Comparison of ENCODE assay signal across 8 cellular contexts in the genomic region with DNA sequence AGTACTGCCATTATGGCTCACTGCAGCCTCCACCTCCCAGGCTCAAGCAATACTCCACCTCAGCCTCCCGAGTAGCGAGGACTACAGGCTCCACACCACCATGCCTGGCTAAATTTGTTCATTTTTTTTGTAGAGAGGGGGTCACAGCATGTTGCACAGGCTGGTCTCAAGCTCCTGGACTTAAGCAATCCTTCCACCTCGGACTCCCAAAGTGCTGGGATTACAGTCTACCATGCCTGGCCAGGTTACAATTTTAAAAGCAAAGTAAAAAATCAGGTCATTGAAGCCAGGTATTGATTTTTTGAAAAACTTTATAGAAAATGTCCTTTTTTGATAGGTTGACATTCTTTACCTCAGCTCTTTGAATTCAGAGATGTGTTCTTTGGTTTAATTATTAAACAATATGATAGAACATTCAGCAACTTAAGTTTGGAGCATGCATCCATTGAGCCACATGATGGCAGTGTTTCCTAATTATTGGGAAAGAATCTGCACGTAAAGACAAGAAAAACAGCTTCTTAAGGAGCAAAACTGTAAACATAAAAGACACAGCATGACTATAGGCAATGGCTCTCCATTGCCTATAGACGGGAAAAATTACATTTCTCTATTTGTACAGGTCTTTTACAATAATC. TPM values are rescaled to one million over a fixed set of nuclear protein-coding genes. Genes with fewer than 3 reads are reported as not detected.
DNase-seq lines count a peak whose midpoint lies in the region; ATAC-seq and TF ChIP-seq lines count a peak whose summit lies in the region.

No MANE protein-coding gene starts in this region.

- POLR2A ChIA-PET in OCI-LY7 (lab: Charles Lee): interaction anchor here (0.6 to 1.2 kb wide), 3 partner anchors 10 to 301 kb away, joined by 3 to 5 read pairs (median 3); a partner anchor contains a TSS

- H3K27ac Mint-ChIP-seq in brain: peak overlapping the region; percentile 14 to 87 (median 77)

- H3K4me1 ChIP-seq in HUES64 (ENCODE audit: insufficient read depth, low read length): peaks cover 8% of the 10 kb centered on the region; the same call in 1 of the 2 replicates
- peaks cover 19% of the 10 kb centered on the region for H3K4me1 ChIP-seq in OCI-LY7 (ENCODE audit: insufficient read depth, low read length, poor library complexity, severe bottlenecking)
- H3K4me1 ChIP-seq in hepatocyte (ENCODE audit: insufficient read depth): peaks cover 19% of the 10 kb centered on the region
- H3K4me1 ChIP-seq in skeletal muscle satellite cell (ENCODE audit: control insufficient read depth, insufficient read depth, low read length): peaks cover 13% of the 10 kb centered on the region

- TF ChIP-seq CTCF in OCI-LY7 (conservative IDR thresholded peaks at IDR 0.05; ENCODE audit: low read length) (peak; percentile 98), brain (conservative IDR thresholded peaks at IDR 0.05) (peak; percentile 90 to 93), hepatocyte (IDR thresholded peaks at IDR 0.05; ENCODE audit: poor library complexity) (peak; percentile 90)

- BruUV-seq in OCI-LY7 (replicated peaks; lab: Mats Ljungman, UMichigan): no TSS peak

- H3K4me1 Mint-ChIP-seq in brain: peaks cover 53% of the 10 kb centered on the region

- H3K36me3 ChIP-seq in HUES64 (ENCODE audit: insufficient read depth, low read length) (no peaks in the 10 kb centered on the region), OCI-LY7 (ENCODE audit: insufficient read depth, low read length) (no peaks in the 10 kb centered on the region), hepatocyte (replicated peaks; ENCODE audit: insufficient read depth, low read depth) (no peaks in the 10 kb centered on the region), skeletal muscle satellite cell (ENCODE audit: insufficient read depth, low read length) (no peaks in the 10 kb centered on the region)

- H3K9ac ChIP-seq in HUES64 (ENCODE audit: low read depth, low read length): no peak overlapping the region
- no peak overlapping the region for H3K9ac ChIP-seq in skeletal muscle satellite cell (ENCODE audit: low read depth, low read length)

- no peaks in the 10 kb centered on the region for H3K9me2 ChIP-seq in OCI-LY7 (ENCODE audit: insufficient read depth, low read length)
- no peaks in the 10 kb centered on the region for H3K9me2 ChIP-seq in hepatocyte (replicated peaks; ENCODE audit: insufficient read depth)

- H3K27ac ChIP-seq in HUES64 (ENCODE audit: low read depth, low read length): no peak overlapping the region
- H3K27ac ChIP-seq in OCI-LY7 (ENCODE audit: low read depth, low read length, poor library complexity, severe bottlenecking): no peak overlapping the region
- H3K27ac ChIP-seq in hepatocyte: peak overlapping the region; percentile 73

- H3K9me3 ChIP-seq in HUES64 (ENCODE audit: insufficient read depth, low read depth, low read length) (no peaks in the 10 kb centered on the region), OCI-LY7 (ENCODE audit: low read length) (no peaks in the 10 kb centered on the region), hepatocyte (ENCODE audit: low read depth) (no peaks in the 10 kb centered on the region), skeletal muscle satellite cell (replicated peaks; ENCODE audit: low read length) (no peaks in the 10 kb centered on the region)

- H2AFZ ChIP-seq in OCI-LY7 (ENCODE audit: low read length) (peak overlapping the region; percentile 83; the same call in 1 of the 2 replicates), hepatocyte (peak overlapping the region; percentile 42)

- H3K79me2 ChIP-seq in OCI-LY7 (ENCODE audit: insufficient read depth, low read depth, low read length): no peaks in the 10 kb centered on the region
- no peaks in the 10 kb centered on the region for H3K79me2 ChIP-seq in hepatocyte

- H3K27me3 ChIP-seq in HUES64 (ENCODE audit: insufficient read depth, low read length) (peaks cover 62% of the 10 kb centered on the region), hepatocyte (peaks cover 13% of the 10 kb centered on the region), skeletal muscle satellite cell (ENCODE audit: control insufficient read depth, insufficient read depth, low read length) (peaks cover 29% of the 10 kb centered on the region)

- 31% methylated on average over 4 of the region's 5 CpGs for WGBS in HUES64
- WGBS in hepatocyte (ENCODE audit: low lambda C conversion rate, missing lambda C conversion rate): 27% methylated on average over 5 of the region's 5 CpGs

- peak overlapping the region; percentile 76 to 82 (median 81) for H3K4me3 Mint-ChIP-seq in brain

- H4K20me1 ChIP-seq in OCI-LY7 (ENCODE audit: insufficient read depth, low read length): no peaks in the 10 kb centered on the region
- H4K20me1 ChIP-seq in hepatocyte (ENCODE audit: insufficient read depth, poor library complexity, severe bottlenecking): no peaks in the 10 kb centered on the region

- DNase-seq in DMS53 (lab: John Stamatoyannopoulos, UW) (peak; percentile 90), OCI-LY7 (ENCODE audit: low spot score) (peak; percentile 74), hepatocyte (ENCODE audit: low spot score) (peak; percentile 81)

- H3K9me3 Mint-ChIP-seq in brain: no peaks in the 10 kb centered on the region

- H3K4me2 ChIP-seq in OCI-LY7 (ENCODE audit: low read length) (peak overlapping the region; percentile 62; the same call in 1 of the 2 replicates), hepatocyte (peak overlapping the region; percentile 70), skeletal muscle satellite cell (ENCODE audit: low read length) (peak overlapping the region; percentile 43)

- intact Hi-C loops in OCI-LY7 (cut with micrococcal nuclease; ENCODE audit: unreplicated experiment): loop anchor here (1.0 to 5.0 kb wide), 3 partner anchors 91 to 252 kb away; no protein-coding TSS in a partner anchor

- H3K36me3 Mint-ChIP-seq in brain: no peaks in the 10 kb centered on the region

- no peak for ATAC-seq in GM18498 (IDR thresholded peaks at IDR 0.05; ENCODE audit: unreplicated experiment)
- no peak for ATAC-seq in HG02981 (IDR thresholded peaks at IDR 0.05; ENCODE audit: unreplicated experiment)

- CTCF ChIA-PET in OCI-LY7 (lab: Charles Lee; ENCODE audit: unreplicated experiment): interaction anchor here (1.4 to 1.6 kb wide), 2 partner anchors 92 to 132 kb away, joined by 4 to 8 read pairs; no protein-coding TSS in a partner anchor

- peaks cover 66% of the 10 kb centered on the region for H3K27me3 Mint-ChIP-seq in brain

- H3K4me3 ChIP-seq in HUES64 (ENCODE audit: low read length) (peak overlapping the region; percentile 53), OCI-LY7 (ENCODE audit: low read depth, low read length, poor library complexity, severe bottlenecking) (no peak overlapping the region), hepatocyte (no peak overlapping the region), skeletal muscle satellite cell (ENCODE audit: low read length) (no peak overlapping the region)

RNA-seq across cellular contexts. Expression of a gene that starts 1.7 kb away (rescaled TPM):
- polyA plus RNA-seq in HUES64 (2013, experiment 1 of 2): 1.0 TPM
- polyA plus RNA-seq in HUES64 (2013, experiment 2 of 2): 0.76 TPM
- total RNA-seq in OCI-LY7 (2014; rRNA removed; shearing (Covaris generic)): not detected in 2 replicates
- total RNA-seq in OCI-LY7 (2022) (not detected in 2 replicates), hepatocyte (0.93 TPM in 1 of 2 replicates, not detected in the other)
- polyA plus RNA-seq in brain (ENCODE audit: insufficient read depth, low read depth, low replicate concordance) (3.4 TPM), hepatocyte (2.4 and 3.6 TPM in 2 replicates)
- total RNA-seq in skeletal muscle satellite cell (2012; rRNA removed): under 0.01 TPM in 1 of 2 replicates, not detected in the other

RNA-seq across cellular contexts. Expression of a gene that starts 9.8 kb away (rescaled TPM):
- 3.4 TPM for polyA plus RNA-seq in HUES64 (2013, experiment 1 of 2)
- 4.9 TPM for polyA plus RNA-seq in HUES64 (2013, experiment 2 of 2)
- total RNA-seq in OCI-LY7 (2014; rRNA removed; shearing (Covaris generic)): 0.77 and 2.8 TPM in 2 replicates
- total RNA-seq in OCI-LY7 (2022): 18.3 and 22.5 TPM in 2 replicates
- 1.8 TPM for polyA plus RNA-seq in brain (ENCODE audit: insufficient read depth, low read depth, low replicate concordance)
- 6.2 TPM in 2 replicates for total RNA-seq in hepatocyte
- 18.8 and 21.1 TPM in 2 replicates for polyA plus RNA-seq in hepatocyte
- total RNA-seq in skeletal muscle satellite cell (2012; rRNA removed): 0.76 and 0.87 TPM in 2 replicates

RNA-seq across cellular contexts. Expression of a gene that starts 22.8 kb away (rescaled TPM):
- 2.0 TPM for polyA plus RNA-seq in HUES64 (2013, experiment 1 of 2)
- polyA plus RNA-seq in HUES64 (2013, experiment 2 of 2): 2.3 TPM
- total RNA-seq in OCI-LY7 (2014; rRNA removed; shearing (Covaris generic)): not detected in 2 replicates
- not detected in 2 replicates for total RNA-seq in OCI-LY7 (2022)
- polyA plus RNA-seq in brain (ENCODE audit: insufficient read depth, low read depth, low replicate concordance): 2.9 TPM
- total RNA-seq in hepatocyte: 0.53 and 1.1 TPM in 2 replicates
- polyA plus RNA-seq in hepatocyte: 0.95 and 1.1 TPM in 2 replicates
- under 0.01 TPM in 1 of 2 replicates, not detected in the other for total RNA-seq in skeletal muscle satellite cell (2012; rRNA removed)

RNA-seq across cellular contexts. Expression of a gene that starts 33.2 kb away (rescaled TPM):
- 132 TPM for polyA plus RNA-seq in HUES64 (2013, experiment 1 of 2)
- polyA plus RNA-seq in HUES64 (2013, experiment 2 of 2): 153 TPM
- 110 and 145 TPM in 2 replicates for total RNA-seq in OCI-LY7 (2014; rRNA removed; shearing (Covaris generic))
- total RNA-seq in OCI-LY7 (2022): 126 and 139 TPM in 2 replicates
- 746 TPM for polyA plus RNA-seq in brain (ENCODE audit: insufficient read depth, low read depth, low replicate concordance)
- 309 and 434 TPM in 2 replicates for total RNA-seq in hepatocyte
- polyA plus RNA-seq in hepatocyte: 889 and 995 TPM in 2 replicates
- 26.2 and 28.4 TPM in 2 replicates for total RNA-seq in skeletal muscle satellite cell (2012; rRNA removed)

RNA-seq across cellular contexts. Expression of a gene that starts 34.4 kb away (rescaled TPM):
- polyA plus RNA-seq in HUES64 (2013, experiment 1 of 2): 2.1 TPM
- 1.5 TPM for polyA plus RNA-seq in HUES64 (2013, experiment 2 of 2)
- total RNA-seq in OCI-LY7 (2014; rRNA removed; shearing (Covaris generic)): not detected in 2 replicates
- not detected in 2 replicates for total RNA-seq in OCI-LY7 (2022)
- not detected for polyA plus RNA-seq in brain (ENCODE audit: insufficient read depth, low read depth, low replicate concordance)
- 0.24 and 0.37 TPM in 2 replicates for total RNA-seq in hepatocyte
- polyA plus RNA-seq in hepatocyte: 0.17 and 0.21 TPM in 2 replicates
- not detected in 2 replicates for total RNA-seq in skeletal muscle satellite cell (2012; rRNA removed)
